In the genomic region with DNA sequence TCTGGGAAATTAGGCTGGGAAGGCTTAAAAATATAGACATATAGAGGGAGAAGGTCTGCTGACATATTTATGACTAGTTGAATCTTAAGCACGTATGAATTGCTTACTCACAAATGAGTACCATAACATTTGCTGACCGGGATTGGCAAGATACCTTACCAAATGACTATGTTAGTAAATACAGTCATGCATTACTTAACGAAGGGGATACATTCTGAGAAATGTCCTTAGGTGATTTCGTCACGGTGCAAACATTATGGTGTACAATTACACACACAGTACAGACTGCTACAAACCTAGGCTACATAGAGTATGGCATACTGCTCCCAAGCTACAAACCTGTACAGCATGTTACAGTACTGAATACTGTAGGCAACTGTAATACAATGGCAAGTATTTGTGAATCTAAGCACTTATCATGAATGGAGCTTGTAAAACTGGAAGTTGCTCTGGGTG, we compare ENCODE assay signal across 15 cellular contexts. TPM values are rescaled to one million over a fixed set of nuclear protein-coding genes. Genes with fewer than 3 reads are reported as not detected.
DNase-seq lines count a peak whose midpoint lies in the region; ATAC-seq, FAIRE-seq and TF ChIP-seq lines count a peak whose summit lies in the region.
"Had no signal": no experiment of that assay in that cellular context is flagged by ENCODE, and none has a peak within 500 bp of the region (broad histone marks: within the 10 kb centered on the region; RNA-seq: fewer than 3 reads in every experiment).

No MANE protein-coding gene starts in this region.

- H3K27me3 ChIP-seq in naive thymus-derived CD4-positive, alpha-beta T cell (ENCODE audit: control insufficient read depth in 2 of 2, insufficient read depth in 2 of 2, low read length in 2 of 2): no peaks in the 10 kb centered on the region

- H3K36me3 ChIP-seq in naive thymus-derived CD4-positive, alpha-beta T cell (ENCODE audit: control insufficient read depth in 2 of 3, insufficient read depth in 3 of 3, low read length in 3 of 3): no peaks in the 10 kb centered on the region

- H3K27ac Mint-ChIP-seq in naive thymus-derived CD4-positive, alpha-beta T cell: peak overlapping the region in 5 of 9 donors; percentile 18 to 73 (median 47)
- H3K27ac Mint-ChIP-seq: activated naive CD8-positive, alpha-beta T cell treated with anti-CD3 and anti-CD28 coated beads for 36 hours had no signal

- H3K9me3 Mint-ChIP-seq in naive thymus-derived CD4-positive, alpha-beta T cell: no peaks in the 10 kb centered on the region
- H3K9me3 Mint-ChIP-seq: activated naive CD8-positive, alpha-beta T cell treated with anti-CD3 and anti-CD28 coated beads for 36 hours had no signal

- CTCF ChIA-PET in naive thymus-derived CD4-positive, alpha-beta T cell (lab: Charles Lee): no interaction called here

- H3K4me3 Mint-ChIP-seq in naive thymus-derived CD4-positive, alpha-beta T cell: peak overlapping the region in 5 of 10 donors; percentile 9 to 58 (median 48)
- H3K4me3 Mint-ChIP-seq: activated naive CD8-positive, alpha-beta T cell treated with anti-CD3 and anti-CD28 coated beads for 36 hours had no signal

- intact Hi-C loops in naive thymus-derived CD4-positive, alpha-beta T cell (cut with micrococcal nuclease): no loop called here

- H3K27me3 Mint-ChIP-seq in naive thymus-derived CD4-positive, alpha-beta T cell: peaks cover 0 to 11% (median 6%) of the 10 kb centered on the region in 5 donors

- no peak overlapping the region for H3K4me3 ChIP-seq in choroid plexus epithelial cell (ENCODE audit: low read depth, low read length)
- H3K4me3 ChIP-seq in naive thymus-derived CD4-positive, alpha-beta T cell (ENCODE audit: low read length): no peak overlapping the region

- no peak overlapping the region for H3K27ac ChIP-seq in naive thymus-derived CD4-positive, alpha-beta T cell (ENCODE audit: low read depth, low read length)

- POLR2A ChIA-PET in naive thymus-derived CD4-positive, alpha-beta T cell (lab: Charles Lee): no interaction called here

- peaks cover 0 to 11% (median 8%) of the 10 kb centered on the region in 7 donors for H3K4me1 Mint-ChIP-seq in naive thymus-derived CD4-positive, alpha-beta T cell

- H3K4me1 ChIP-seq in naive thymus-derived CD4-positive, alpha-beta T cell (ENCODE audit: control insufficient read depth in 2 of 2, insufficient read depth in 2 of 2, low read length in 2 of 2): peaks cover 0 to 5% of the 10 kb centered on the region in 2 donors

- no peak for TF ChIP-seq CTCF in choroid plexus epithelial cell (conservative IDR thresholded peaks at IDR 0.05; ENCODE audit: low read depth, low read length)

- no peaks in the 10 kb centered on the region for H3K36me3 Mint-ChIP-seq in naive thymus-derived CD4-positive, alpha-beta T cell
- H3K36me3 Mint-ChIP-seq: activated naive CD8-positive, alpha-beta T cell treated with anti-CD3 and anti-CD28 coated beads for 36 hours had no signal

- no peaks in the 10 kb centered on the region for H3K9me3 ChIP-seq in naive thymus-derived CD4-positive, alpha-beta T cell (ENCODE audit: control insufficient read depth in 2 of 3, low read length in 3 of 3)

- TF ChIP-seq POLR2A in GM12891 (IDR thresholded peaks at IDR 0.05; ENCODE audit: low read depth, low read length): no peak

- no peak for ATAC-seq in naive thymus-derived CD4-positive, alpha-beta T cell
- ATAC-seq in HG02981 (IDR thresholded peaks at IDR 0.05; ENCODE audit: unreplicated experiment) (no peak), HG02798 (IDR thresholded peaks at IDR 0.05; ENCODE audit: poor library complexity, unreplicated experiment) (no peak), HG02678 (IDR thresholded peaks at IDR 0.05; ENCODE audit: unreplicated experiment) (no peak)
- ATAC-seq: Right ventricle myocardium inferior had no signal

- peak; percentile 23 for FAIRE-seq in GM12891 (lab: Jason Lieb, UNC)

- DNase-seq in GM12891 (ENCODE audit: insufficient read length, low spot score) (no peak), NCI-H510A treated with DMSO at 0.1 percent for 48 hours (lab: John Stamatoyannopoulos, UW) (peak; percentile 62), choroid plexus epithelial cell (ENCODE audit: low read depth) (peak; percentile 69)
- DNase-seq in naive thymus-derived CD4-positive, alpha-beta T cell: no peak
- DNase-seq in stimulated activated naive CD4-positive, alpha-beta T cell treated with Interleukin-2 at 50 U/mL for 16 hours (lab: John Stamatoyannopoulos, UW): no peak
- DNase-seq: activated naive CD8-positive, alpha-beta T cell treated with anti-CD3 and anti-CD28 coated beads for 36 hours; H7; KBM-7; NCI-H2171 treated with DMSO at 0.1 percent for 48 hours; substantia nigra had no signal

TF ChIP-seq in GM12891, 5 proteins besides CTCF, POLR2A, EP300 and RAD21:
- TF ChIP-seq POU2F2 (IDR thresholded peaks at IDR 0.05; ENCODE audit: low read depth, low read length): no peak
- TF ChIP-seq POLR2AphosphoS5 (IDR thresholded peaks at IDR 0.05; ENCODE audit: low read depth, low read length): no peak
- TF ChIP-seq SPI1 (IDR thresholded peaks at IDR 0.05; ENCODE audit: low read depth, low read length): no peak
- TF ChIP-seq TAF1 (IDR thresholded peaks at IDR 0.05; ENCODE audit: low read depth, low read length): no peak
- no peak for TF ChIP-seq PAX5 (IDR thresholded peaks at IDR 0.05; ENCODE audit: insufficient read depth, low read length, severe bottlenecking)

RNA-seq across cellular contexts. Expression of a gene that starts 19.4 kb away (rescaled TPM):
- polyA plus RNA-seq in GM12891 (2012; ENCODE audit: low read depth, missing spikeins): not detected
- total RNA-seq in naive thymus-derived CD4-positive, alpha-beta T cell: not detected
- polyA plus RNA-seq in naive thymus-derived CD4-positive, alpha-beta T cell: not detected
- total RNA-seq: activated naive CD8-positive, alpha-beta T cell treated with anti-CD3 and anti-CD28 coated beads for 36 hours; H7; pulmonary artery endothelial cell had no signal

Comparison
In these comparisons a context has a peak if more than half of its experiments do, and no peak if none do; other contexts are left out.
1. DNase-seq: peak in NCI-H510A treated with DMSO at 0.1 percent for 48 hours (single experiment) and choroid plexus epithelial cell (single experiment); none in GM12891 (single experiment), naive thymus-derived CD4-positive, alpha-beta T cell (0 of 9) and stimulated activated naive CD4-positive, alpha-beta T cell treated with Interleukin-2 at 50 U/mL for 16 hours (single experiment).